27 cellular contexts compared by ENCODE assay signal in the genomic region with DNA sequence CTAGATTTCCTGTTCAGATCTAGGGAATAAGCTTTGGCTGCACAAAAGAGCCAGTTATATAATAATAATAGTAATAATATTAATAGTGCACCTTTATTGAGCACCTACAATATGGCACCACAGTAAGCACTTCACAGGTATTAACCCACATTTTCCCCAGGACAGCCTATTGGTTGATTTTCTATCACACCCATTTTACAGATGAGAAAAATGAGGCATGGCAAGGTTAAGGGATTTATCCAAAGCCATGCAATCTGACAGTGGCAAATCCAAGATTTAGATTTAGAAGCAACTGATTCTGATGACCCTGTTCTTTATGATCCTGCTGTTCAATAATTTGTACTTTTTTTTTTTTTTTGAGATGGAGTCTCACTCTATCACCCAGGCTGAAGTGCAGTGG.
"Had no signal": no experiment of that assay in that cellular context is flagged by ENCODE, and none has a peak within 500 bp of the region (broad histone marks: within the 10 kb centered on the region; RNA-seq: fewer than 3 reads in every experiment).

No MANE protein-coding gene starts in this region.

- H3K9me3 ChIP-seq: stomach, suprapubic skin, testis, thoracic aorta, thyroid gland, tibial artery, tibial nerve, transverse colon, upper lobe of left lung, upper lobe of right lung, uterus, vagina had no signal

- FAIRE-seq: urothelium cell line had no signal

- DNase-seq: stimulated activated CD4-positive, alpha-beta T cell treated with anti-CD3 and anti-CD28 coated beads, Interleukin-2, amount 100 ng/mL, for 48 hours; stimulated activated CD4-positive, alpha-beta T cell treated with anti-CD3 and anti-CD28 coated beads, Interleukin-4, amount 100 ng/mL, for 1 hour; stimulated activated CD4-positive, alpha-beta T cell treated with anti-CD3 and anti-CD28 coated beads, Interleukin-4, amount 100 ng/mL, for 24 hours; stimulated activated CD4-positive, alpha-beta T cell treated with anti-CD3 and anti-CD28 coated beads, Interleukin-4, amount 100 ng/mL, for 4 hours; stimulated activated CD8-positive, alpha-beta memory T cell treated with anti-CD3 and anti-CD28 coated beads, Interleukin-4, amount 100 ng/mL, for 48 hours; stimulated activated naive B cell treated with anti-CD40 and anti-IgM and Interleukin-4, amounts not matched to agents 10 μg/mL and 1 μg/mL and 100 μg/mL, for 72 hours; stimulated activated naive CD4-positive, alpha-beta T cell; stimulated activated naive CD4-positive, alpha-beta T cell treated with Interleukin-2 at 50 U/mL for 16 hours; stimulated activated naive CD8-positive, alpha-beta T cell treated with anti-CD3 and anti-CD28 coated beads, Interleukin-15, amount 100 ng/mL, for 72 hours; stimulated activated naive CD8-positive, alpha-beta T cell treated with anti-CD3 and anti-CD28 coated beads, Interleukin-15, Interleukin-2, amounts not matched to agents 100 U/mL and 50 U/mL, for 24 hours; stomach; substantia nigra; testis; thyroid gland; tibial artery; transverse colon; trophoblast cell; upper lobe of left lung; upper lobe of right lung; uterus had no signal

- H3K4me3 ChIP-seq: stomach, suprapubic skin, testis, thoracic aorta, thyroid gland, tibial artery, tibial nerve, transverse colon, upper lobe of left lung, upper lobe of right lung, uterus, vagina had no signal

- H3K27me3 ChIP-seq: testis, thyroid gland, tibial artery, upper lobe of left lung, uterus, vagina had no signal

- H3K4me1 ChIP-seq: stomach, suprapubic skin, testis, thyroid gland, tibial artery, tibial nerve, transverse colon, upper lobe of left lung, upper lobe of right lung, uterus, vagina had no signal

- ATAC-seq: stimulated activated effector memory CD8-positive, alpha-beta T cell treated with anti-CD3 and anti-CD28 coated beads, Interleukin-12 subunit alpha, Interleukin-12 subunit beta, amount 100 ng/mL, for 72 hours; stimulated activated memory B cell treated with anti-CD40 and anti-IgM and Interleukin-4, amounts not matched to agents 10 μg/mL and 1 μg/mL and 100 μg/mL, for 72 hours; stimulated activated naive B cell treated with anti-CD40 and anti-IgM and Interleukin-4, amounts not matched to agents 10 μg/mL and 1 μg/mL and 100 μg/mL, for 72 hours; stimulated activated naive CD8-positive, alpha-beta T cell treated with anti-CD3 and anti-CD28 coated beads, Interleukin-15, amount 100 ng/mL, for 72 hours; stimulated activated naive CD8-positive, alpha-beta T cell treated with anti-CD3 and anti-CD28 coated beads, Interleukin-15, Interleukin-2, amounts not matched to agents 100 U/mL and 50 U/mL, for 24 hours; upper lobe of right lung had no signal

- H3K36me3 ChIP-seq: stomach, suprapubic skin, thoracic aorta, thyroid gland, tibial artery, tibial nerve, transverse colon, upper lobe of left lung, upper lobe of right lung, uterus, vagina had no signal

- H3K27ac ChIP-seq: stomach, suprapubic skin, testis, thoracic aorta, thyroid gland, tibial artery, tibial nerve, transverse colon, upper lobe of left lung, upper lobe of right lung, uterus, vagina had no signal
